14 cellular contexts compared by ENCODE assay signal in the genomic region with DNA sequence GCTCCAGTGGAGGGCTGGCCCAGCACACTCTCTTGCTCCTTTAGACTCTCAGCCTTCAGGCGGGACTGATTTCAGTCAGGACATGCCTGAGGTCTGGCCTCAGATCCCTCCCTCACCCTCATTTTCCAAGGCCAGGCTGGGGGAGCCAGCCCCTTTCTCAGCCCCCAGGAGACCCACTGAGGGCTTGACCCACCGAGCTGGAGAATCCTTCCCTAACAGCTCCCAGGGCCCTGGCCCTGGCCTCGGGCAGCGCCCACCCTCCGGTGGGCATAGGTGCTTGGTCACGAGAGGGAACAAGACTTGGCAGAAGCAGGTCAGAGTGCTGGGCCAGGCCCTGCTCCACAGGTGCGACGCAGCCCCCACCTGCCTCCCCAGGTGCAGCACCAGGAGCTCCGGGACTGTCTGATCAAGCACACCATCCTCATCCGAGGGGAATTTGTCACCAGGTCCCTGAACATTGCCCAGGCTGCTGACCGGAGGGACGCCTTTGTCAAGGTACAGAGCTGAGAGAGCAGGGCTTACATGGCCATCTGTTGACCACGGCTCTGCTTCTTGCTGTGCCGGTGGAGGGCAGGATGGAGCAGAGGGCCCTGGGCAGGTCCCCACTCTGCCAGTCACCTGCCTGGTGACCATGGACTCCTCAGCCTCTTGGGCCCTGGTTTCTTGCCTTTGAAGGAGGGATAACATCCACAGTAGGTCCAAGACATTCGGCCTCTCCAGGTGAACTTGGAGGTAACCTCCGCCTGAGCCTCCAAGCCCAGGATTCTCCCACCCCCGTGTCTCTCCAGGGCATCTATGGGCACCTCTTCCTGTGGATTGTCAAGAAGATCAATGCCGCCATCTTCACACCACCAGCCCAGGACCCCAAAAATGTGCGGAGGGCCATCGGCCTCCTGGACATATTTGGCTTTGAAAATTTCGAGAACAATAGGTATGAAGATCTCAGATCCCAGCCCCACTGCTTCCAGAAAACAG.
"Had no signal": no experiment of that assay in that cellular context is flagged by ENCODE, and none has a peak within 500 bp of the region (broad histone marks: within the 10 kb centered on the region; RNA-seq: fewer than 3 reads in every experiment).

No MANE protein-coding gene starts in this region.

- H3K36me3 Mint-ChIP-seq: activated naive CD8-positive, alpha-beta T cell; neural progenitor cell; stimulated activated memory B cell treated with anti-CD40 and anti-IgM and Interleukin-4, amounts not matched to agents 10 μg/mL and 1 μg/mL and 100 μg/mL, for 72 hours had no signal

- H3K4me2 ChIP-seq: neural progenitor cell had no signal

- H3K27ac Mint-ChIP-seq: activated naive CD8-positive, alpha-beta T cell; activated T-helper 2 cell treated with anti-CD3 and anti-CD28 coated beads, Interferon-gamma antibody, Interleukin-2, Interleukin-4, amounts not matched to agents 10 μg/mL and 5 μg/mL and 100 μg/mL, durations not matched to agents 14 hours and 24 hours and 36 hours; stimulated activated memory B cell treated with anti-CD40 and anti-IgM and Interleukin-4, amounts not matched to agents 10 μg/mL and 1 μg/mL and 100 μg/mL, for 72 hours had no signal

- H3K27me3 ChIP-seq: esophagus squamous epithelium, left lung, neural progenitor cell, transverse colon had no signal

- H3K9me3 Mint-ChIP-seq: activated T-helper 2 cell treated with anti-CD3 and anti-CD28 coated beads, Interferon-gamma antibody, Interleukin-2, Interleukin-4, amounts not matched to agents 10 μg/mL and 5 μg/mL and 100 μg/mL, durations not matched to agents 14 hours and 24 hours and 36 hours; neural progenitor cell; stimulated activated memory B cell treated with anti-CD40 and anti-IgM and Interleukin-4, amounts not matched to agents 10 μg/mL and 1 μg/mL and 100 μg/mL, for 72 hours had no signal

- H3K27ac ChIP-seq: esophagus squamous epithelium, left lung, neural progenitor cell, transverse colon had no signal

- ATAC-seq: activated CD4-positive, CD25-positive, alpha-beta regulatory T cell treated with anti-CD3 and anti-CD28 coated beads, Interleukin-2, amount 50 U/mL, for 24 hours; left lung; stimulated activated memory B cell treated with anti-CD40 and anti-IgM and Interleukin-4, amounts not matched to agents 10 μg/mL and 1 μg/mL and 100 μg/mL, for 72 hours had no signal

- H3K4me3 Mint-ChIP-seq: activated naive CD8-positive, alpha-beta T cell; neural progenitor cell; stimulated activated memory B cell treated with anti-CD40 and anti-IgM and Interleukin-4, amounts not matched to agents 10 μg/mL and 1 μg/mL and 100 μg/mL, for 72 hours had no signal

- H3K36me3 ChIP-seq: esophagus squamous epithelium, left lung, neural progenitor cell, transverse colon had no signal

- H2AFZ ChIP-seq: neural progenitor cell had no signal

- H3K4me1 ChIP-seq: left lung, neural progenitor cell had no signal

- DNase-seq: activated CD4-positive, alpha-beta T cell treated with anti-CD3 and anti-CD28 coated beads, Interleukin-2, amount 50 U/mL, for 48 hours; esophagus squamous epithelium; foreskin fibroblast; left lung; mesendoderm; retina; small intestine; substantia nigra; transverse colon had no signal

- H3K9me3 ChIP-seq: esophagus squamous epithelium, left lung, transverse colon had no signal

- H3K4me3 ChIP-seq: esophagus squamous epithelium, left lung, neural progenitor cell, transverse colon had no signal

- H3K27me3 Mint-ChIP-seq: activated naive CD8-positive, alpha-beta T cell; stimulated activated memory B cell treated with anti-CD40 and anti-IgM and Interleukin-4, amounts not matched to agents 10 μg/mL and 1 μg/mL and 100 μg/mL, for 72 hours had no signal
